Comparison of ENCODE assay signal across 29 cellular contexts in the genomic region with DNA sequence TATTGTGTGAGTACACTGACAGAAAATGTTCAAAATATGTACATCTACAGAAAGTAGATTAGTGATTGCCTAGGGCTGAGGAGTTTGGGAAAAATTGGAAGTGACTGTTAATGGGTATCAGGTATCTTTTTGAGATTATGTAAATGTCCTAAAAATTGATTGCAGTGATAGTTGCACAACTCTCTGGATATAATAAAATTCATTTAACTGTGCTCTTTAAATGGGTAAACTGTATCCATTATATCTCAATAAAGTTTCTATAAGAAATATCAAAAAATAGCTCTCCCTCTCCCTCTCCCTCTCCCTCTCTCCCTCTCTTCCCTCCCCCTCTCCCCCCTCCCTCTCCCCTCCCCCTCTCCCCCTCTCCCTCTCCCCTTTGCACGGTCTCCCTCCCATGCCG. TPM values are rescaled to one million over a fixed set of nuclear protein-coding genes. Genes with fewer than 3 reads are reported as not detected.
"Had no signal": no experiment of that assay in that cellular context is flagged by ENCODE, and none has a peak within 500 bp of the region (broad histone marks: within the 10 kb centered on the region; RNA-seq: fewer than 3 reads in every experiment).

No MANE protein-coding gene starts in this region.

- H3K4me3 ChIP-seq: pancreas, prostate gland, right atrium auricular region, skin epidermis, smooth muscle cell, spleen, suprapubic skin, testis, tibial artery, transverse colon, vagina had no signal

- H3K4me1 ChIP-seq: prostate gland, testis had no signal

- H3K4me2 ChIP-seq: smooth muscle cell had no signal

- ATAC-seq: naive thymus-derived CD8-positive, alpha-beta T cell; natural killer cell treated with Interleukin-12 subunit alpha and Interleukin-12 subunit beta and Interleukin-15 and Interleukin-18, amount 100 ng/mL, for 72 hours; pancreas; sciatic nerve; stimulated activated memory B cell treated with anti-CD40 and anti-IgM and Interleukin-4, amounts not matched to agents 10 μg/mL and 1 μg/mL and 100 μg/mL, for 72 hours; stimulated activated naive CD8-positive, alpha-beta T cell treated with anti-CD3 and anti-CD28 coated beads, Interleukin-15, amount 100 ng/mL, for 72 hours; stimulated activated naive CD8-positive, alpha-beta T cell treated with anti-CD3 and anti-CD28 coated beads, Interleukin-15, Interleukin-2, amounts not matched to agents 100 U/mL and 50 U/mL, for 24 hours had no signal

- H3K27ac ChIP-seq: neutrophil, pancreas, prostate gland, right atrium auricular region, skin epidermis, spleen, suprapubic skin, testis, tibial artery, transverse colon, vagina had no signal

- DNase-seq: naive thymus-derived CD8-positive, alpha-beta T cell; nephron progenitor cell; nucleus accumbens; pancreas; retina; spleen; stimulated activated CD4-positive, alpha-beta T cell treated with anti-CD3 and anti-CD28 coated beads, Interleukin-12 subunit alpha, Interleukin-12 subunit beta, amount 100 ng/mL, for 4 hours; stimulated activated CD4-positive, alpha-beta T cell treated with anti-CD3 and anti-CD28 coated beads, Interleukin-1b, Interleukin-23, amount 100 ng/mL, for 48 hours; stimulated activated CD4-positive, alpha-beta T cell treated with anti-CD3 and anti-CD28 coated beads, Interleukin-4, amount 100 ng/mL, for 1 hour; stimulated activated CD4-positive, alpha-beta T cell treated with anti-CD3 and anti-CD28 coated beads, Interleukin-4, amount 100 ng/mL, for 4 hours; stimulated activated CD8-positive, alpha-beta memory T cell treated with anti-CD3 and anti-CD28 coated beads, Interleukin-4, amount 100 ng/mL, for 48 hours; stimulated activated naive CD4-positive, alpha-beta T cell; stimulated activated naive CD8-positive, alpha-beta T cell treated with anti-CD3 and anti-CD28 coated beads, Interleukin-15, amount 100 ng/mL, for 72 hours; stimulated activated naive CD8-positive, alpha-beta T cell treated with anti-CD3 and anti-CD28 coated beads, Interleukin-15, Interleukin-2, amounts not matched to agents 100 U/mL and 50 U/mL, for 24 hours; substantia nigra; testis; tibial artery; transverse colon had no signal

- H3K9me3 ChIP-seq: prostate gland, right atrium auricular region, suprapubic skin, testis, vagina had no signal

- H3K36me3 ChIP-seq: neutrophil, pancreas, prostate gland, right atrium auricular region, suprapubic skin, transverse colon, vagina had no signal

- H3K27me3 ChIP-seq: pancreas, right atrium auricular region, spleen, testis, tibial artery, transverse colon, vagina had no signal

- FAIRE-seq: pancreas, urothelium cell line had no signal

RNA-seq across cellular contexts. Expression of a gene that starts 56.7 kb away (rescaled TPM):
- total RNA-seq: natural killer cell treated with Interleukin-12 subunit alpha and Interleukin-12 subunit beta and Interleukin-15 and Interleukin-18, amount 100 ng/mL, for 72 hours; smooth muscle cell; vagina had no signal
